8 cellular contexts compared by ENCODE assay signal in the genomic region with DNA sequence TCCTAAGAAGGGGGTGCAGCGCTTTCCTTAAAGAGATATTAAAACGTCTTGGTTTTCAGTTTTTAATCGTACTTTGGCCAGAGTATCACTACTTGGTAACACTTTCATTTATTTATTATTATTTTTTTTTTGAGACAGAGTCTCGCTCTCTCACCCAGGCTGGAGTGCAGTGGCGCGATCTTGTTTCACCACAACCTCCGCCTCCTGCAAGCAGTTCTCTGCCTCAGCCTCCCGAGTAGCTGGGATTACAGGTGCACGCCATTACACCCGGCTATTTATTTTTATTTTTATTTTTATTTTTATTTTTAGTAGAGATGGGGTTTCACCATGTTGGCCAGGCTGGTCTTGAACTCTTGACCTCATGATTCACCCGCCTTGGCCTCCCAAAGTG.
DNase-seq lines count a peak whose midpoint lies in the region; ATAC-seq, FAIRE-seq and TF ChIP-seq lines count a peak whose summit lies in the region.
"Not testable (repeated sequence)": the region's sequence is repeated elsewhere in the genome, so short reads cannot be mapped to it uniquely, and the experiment has no call there.

No MANE protein-coding gene starts in this region.

- not testable (repeated sequence) for H3K79me2 ChIP-seq in Karpas-422 (ENCODE audit: low read length); keratinocyte (ENCODE audit: control insufficient read depth, insufficient read depth, low read length); parathyroid adenoma

- H3K27ac ChIP-seq in Karpas-422 (ENCODE audit: low read length); coronary artery; keratinocyte (ENCODE audit: control insufficient read depth, insufficient read depth, low read length); parathyroid adenoma: not testable (repeated sequence)
- peak overlapping the region; percentile 53 to 65 (median 58) for H3K27ac ChIP-seq in upper lobe of left lung

- TF ChIP-seq EP300 in upper lobe of left lung (IDR thresholded peaks at IDR 0.05): not testable (repeated sequence)

- not testable (repeated sequence) for H3K4me1 ChIP-seq in ES-I3 (ENCODE audit: insufficient read depth, low read length); Karpas-422 (ENCODE audit: low read length); keratinocyte (ENCODE audit: control insufficient read depth, extremely low read depth, insufficient read depth, low read length); parathyroid adenoma
- H3K4me1 ChIP-seq in upper lobe of left lung: peaks cover 5 to 12% (median 9%) of the 10 kb centered on the region in 4 donors

- H3K9ac ChIP-seq in ES-I3 (ENCODE audit: low read depth, low read length): peak overlapping the region; percentile 50
- H3K9ac ChIP-seq in Karpas-422 (ENCODE audit: low read length): peak overlapping the region; percentile 77
- not testable (repeated sequence) for H3K9ac ChIP-seq in keratinocyte (ENCODE audit: control insufficient read depth, extremely low read depth, insufficient read depth, low read length); parathyroid adenoma

- H3K4me3 Mint-ChIP-seq in activated CD8-positive, alpha-beta T cell treated with anti-CD3 and anti-CD28 coated beads, Interleukin-2, amount 10 ng/mL, durations not matched to agents 7 days and 5 days: peak overlapping the region; percentile 80

- not testable (repeated sequence) for H3K27me3 Mint-ChIP-seq in activated CD8-positive, alpha-beta T cell treated with anti-CD3 and anti-CD28 coated beads, Interleukin-2, amount 10 ng/mL, durations not matched to agents 7 days and 5 days (ENCODE audit: low read depth)

- 40 to 41% methylated on average over 11 of the region's 11 CpGs for whole genome bisulfite sequencing in upper lobe of left lung, 2 donors

- ATAC-seq in HG02571 (IDR thresholded peaks at IDR 0.05; ENCODE audit: unreplicated experiment) (peak; percentile 22), upper lobe of left lung (ENCODE audit: low FRiP score in 2 of 2) (peak in 1 of 2 donors; percentile 8)
- ATAC-seq in activated CD8-positive, alpha-beta T cell treated with anti-CD3 and anti-CD28 coated beads, Interleukin-2, amount 10 ng/mL, durations not matched to agents 7 days and 5 days: peak; percentile 51

- not testable (repeated sequence) for FAIRE-seq in keratinocyte (lab: Jason Lieb, UNC)

- not testable (repeated sequence) for H3K9me1 ChIP-seq in keratinocyte (ENCODE audit: control insufficient read depth, extremely low read depth, insufficient read depth, low read length)

- H3K36me3 Mint-ChIP-seq in activated CD8-positive, alpha-beta T cell treated with anti-CD3 and anti-CD28 coated beads, Interleukin-2, amount 10 ng/mL, durations not matched to agents 7 days and 5 days (ENCODE audit: low read depth): not testable (repeated sequence)

- H3K4me1 Mint-ChIP-seq in activated CD8-positive, alpha-beta T cell treated with anti-CD3 and anti-CD28 coated beads, Interleukin-2, amount 10 ng/mL, durations not matched to agents 7 days and 5 days (ENCODE audit: low read depth): peaks cover 22% of the 10 kb centered on the region

- H4K20me1 ChIP-seq in Karpas-422 (ENCODE audit: insufficient read depth, low read depth, low read length); keratinocyte (ENCODE audit: control insufficient read depth, extremely low read depth, insufficient read depth, low read length): not testable (repeated sequence)

- POLR2A ChIA-PET in activated CD8-positive, alpha-beta T cell treated with anti-CD3 and anti-CD28 coated beads, Interleukin-2, amount 10 ng/mL, durations not matched to agents 7 days and 5 days (lab: Charles Lee): interaction anchor here (0.7 to 1.5 kb wide), 7 partner anchors 8 to 294 kb away, joined by 3 to 6 read pairs (median 4); a partner anchor contains a TSS

- H3K4me2 ChIP-seq in Karpas-422 (ENCODE audit: low read depth, low read length, poor library complexity, severe bottlenecking): peak overlapping the region; percentile 92
- peak overlapping the region; percentile 97 for H3K4me2 ChIP-seq in keratinocyte (ENCODE audit: control insufficient read depth, extremely low read depth, insufficient read depth, low read depth, low read length)
- H3K4me2 ChIP-seq in parathyroid adenoma (ENCODE audit: low read length): peak overlapping the region; percentile 75

- peak overlapping the region; percentile 92 for H3K27ac Mint-ChIP-seq in activated CD8-positive, alpha-beta T cell treated with anti-CD3 and anti-CD28 coated beads, Interleukin-2, amount 10 ng/mL, durations not matched to agents 7 days and 5 days

- not testable (repeated sequence) for H3K27me3 ChIP-seq in Karpas-422 (ENCODE audit: low read length); keratinocyte (ENCODE audit: control insufficient read depth, extremely low read depth, insufficient read depth, low read length); parathyroid adenoma (ENCODE audit: control insufficient read depth, insufficient read depth, low read length); upper lobe of left lung

- not testable (repeated sequence) for H3K36me3 ChIP-seq in ES-I3 (ENCODE audit: insufficient read depth, low read length); Karpas-422 (ENCODE audit: insufficient read depth, low read length); keratinocyte (ENCODE audit: control insufficient read depth in 2 of 2, extremely low read depth in 1 of 2, insufficient read depth in 2 of 2, low read length in 2 of 2); parathyroid adenoma (ENCODE audit: control insufficient read depth, insufficient read depth, low read length); upper lobe of left lung

- H3K9me3 ChIP-seq in ES-I3 (ENCODE audit: control insufficient read depth, insufficient read depth, low read length); Karpas-422 (ENCODE audit: low read length); keratinocyte (ENCODE audit: control insufficient read depth, low read depth, low read length); parathyroid adenoma (ENCODE audit: control insufficient read depth, low read length); upper lobe of left lung: not testable (repeated sequence)

- H3K9me3 Mint-ChIP-seq in activated CD8-positive, alpha-beta T cell treated with anti-CD3 and anti-CD28 coated beads, Interleukin-2, amount 10 ng/mL, durations not matched to agents 7 days and 5 days (ENCODE audit: insufficient read depth): not testable (repeated sequence)

- CTCF ChIA-PET in activated CD8-positive, alpha-beta T cell treated with anti-CD3 and anti-CD28 coated beads, Interleukin-2, amount 10 ng/mL, durations not matched to agents 7 days and 5 days (lab: Charles Lee): interaction anchor here (0.6 to 3.5 kb wide), 51 partner anchors 8 to 532 kb away, joined by 3 to 55 read pairs (median 4); a partner anchor contains a TSS

- not testable (repeated sequence) for TF ChIP-seq POLR2A in upper lobe of left lung (IDR thresholded peaks at IDR 0.05)

- DNase-seq in Karpas-422; activated CD8-positive, alpha-beta T cell treated with anti-CD3 and anti-CD28 coated beads, Interleukin-2, amount 10 ng/mL, durations not matched to agents 7 days and 5 days; coronary artery (ENCODE audit: low spot score); keratinocyte (ENCODE audit: low read depth, low spot score); upper lobe of left lung: not testable (repeated sequence)

- dilution Hi-C loops in keratinocyte (cut with MboI; ENCODE audit: extremely low pct_ligation_motif_present, low sequenced_read_pairs): not testable (repeated sequence)

- H3K9me2 ChIP-seq in Karpas-422 (replicated peaks; ENCODE audit: insufficient read depth, low read length): not testable (repeated sequence)

- H3K4me3 ChIP-seq in Karpas-422 (ENCODE audit: low read length): peak overlapping the region; percentile 68
- H3K4me3 ChIP-seq in coronary artery: peak overlapping the region; percentile 42
- peak overlapping the region; percentile 19 to 75 (median 71) for H3K4me3 ChIP-seq in keratinocyte (ENCODE audit: control insufficient read depth in 2 of 3, extremely low read depth in 1 of 3, insufficient read depth in 2 of 3, low read depth in 1 of 3, low read length in 3 of 3)
- H3K4me3 ChIP-seq in parathyroid adenoma (ENCODE audit: low read depth, low read length): peak overlapping the region; percentile 50
- H3K4me3 ChIP-seq in upper lobe of left lung: peak overlapping the region in 3 of 4 donors; percentile 22 to 54 (median 46)

- H2AFZ ChIP-seq in Karpas-422 (ENCODE audit: low read length) (peak overlapping the region; percentile 100), keratinocyte (ENCODE audit: control insufficient read depth, low read length) (peak overlapping the region; percentile 100), parathyroid adenoma (peak overlapping the region; percentile 73)

- not testable (repeated sequence) for TF ChIP-seq CTCF in coronary artery (IDR thresholded peaks at IDR 0.05); keratinocyte (optimal IDR thresholded peaks at IDR 0.05 in 1 of 3, IDR thresholded peaks at IDR 0.05 in 1 of 3, conservative IDR thresholded peaks at IDR 0.05 in 1 of 3; ENCODE audit: extremely low read depth in 1 of 3, insufficient read depth in 2 of 3, low read length in 3 of 3); parathyroid adenoma (IDR thresholded peaks at IDR 0.05); upper lobe of left lung (IDR thresholded peaks at IDR 0.05)
